9 cellular contexts compared by ENCODE assay signal in the genomic region with DNA sequence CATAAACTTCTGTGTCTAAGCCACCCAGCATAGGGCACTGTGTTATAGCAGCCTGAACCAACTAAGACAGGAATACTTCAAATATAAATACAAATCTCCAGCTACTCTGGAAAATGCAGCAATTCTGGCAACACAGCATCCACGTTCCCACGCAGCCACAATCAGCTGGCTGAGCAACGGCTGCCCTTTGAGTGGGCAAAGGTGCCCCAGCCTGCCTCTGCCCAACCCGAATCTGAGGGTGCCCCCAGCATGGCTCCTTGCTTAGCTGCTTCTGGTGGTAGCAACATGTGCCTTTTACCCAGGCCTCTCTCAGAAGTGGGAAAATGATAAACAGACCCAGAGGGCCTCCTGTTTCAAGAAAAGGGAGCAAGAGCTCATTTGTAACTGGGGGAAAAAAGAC. TPM values are rescaled to one million over a fixed set of nuclear protein-coding genes. Genes with fewer than 3 reads are reported as not detected.
"Had no signal": no experiment of that assay in that cellular context is flagged by ENCODE, and none has a peak within 500 bp of the region (broad histone marks: within the 10 kb centered on the region; RNA-seq: fewer than 3 reads in every experiment).

No MANE protein-coding gene starts in this region.

- DNase-seq: GM23248, H7, HCEC 1CT, HFFc6 had no signal

- ATAC-seq: GM23338, HCT116 had no signal

RNA-seq across cellular contexts. Expression of gene DRGX, which starts 12.0 kb away (rescaled TPM):
- total RNA-seq: GM23248, GM23338, H1, H4, H7, H9 had no signal
